In the genomic region with DNA sequence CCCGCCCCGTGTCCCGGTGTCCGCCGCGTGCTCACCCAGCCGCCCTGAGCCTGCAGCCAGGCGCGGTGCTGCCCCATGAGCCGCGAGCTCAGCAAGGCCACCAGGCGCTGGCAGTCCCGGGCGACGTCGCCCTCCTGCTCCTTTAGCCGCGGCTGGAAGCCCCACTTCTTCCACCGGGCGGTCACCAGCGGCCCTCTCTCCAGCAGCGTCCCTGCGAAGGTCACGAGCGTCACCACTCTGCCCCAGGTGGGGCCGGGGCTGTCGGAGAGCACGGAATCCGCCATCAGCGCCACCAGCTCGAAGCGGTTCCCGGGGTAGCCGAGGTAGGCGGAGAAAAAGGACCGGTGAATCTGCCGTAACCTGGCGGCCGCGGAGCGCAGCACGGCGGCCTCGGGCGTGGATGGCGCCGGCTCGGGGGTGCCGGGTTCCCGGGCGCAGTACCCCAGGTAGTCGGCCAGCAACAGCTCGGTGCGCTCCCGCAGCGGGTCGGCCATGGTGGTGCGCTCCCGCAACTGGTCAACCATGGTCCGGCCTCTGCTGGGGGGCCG, we compare ENCODE assay signal across 9 cellular contexts. TPM values are rescaled to one million over a fixed set of nuclear protein-coding genes. Genes with fewer than 3 reads are reported as not detected.
DNase-seq lines count a peak whose midpoint lies in the region; ATAC-seq and TF ChIP-seq lines count a peak whose summit lies in the region.
"Had no signal": no experiment of that assay in that cellular context is flagged by ENCODE, and none has a peak within 500 bp of the region (broad histone marks: within the 10 kb centered on the region; RNA-seq: fewer than 3 reads in every experiment).

No MANE protein-coding gene starts in this region.

- TF ChIP-seq POLR2A in stomach (IDR thresholded peaks at IDR 0.05) = no peak

- peak overlapping the region; percentile 74 for H3K4me3 Mint-ChIP-seq in T-helper 1 cell treated with Interleukin-12 subunit alpha and Interleukin-12 subunit beta and Interleukin-4 antibody, amounts not matched to agents 30 μg/mL and 1 μg/mL, for 36 hours

- no peak overlapping the region for H3K27ac ChIP-seq in brain microvascular endothelial cell
- H3K27ac ChIP-seq in stomach = peak overlapping the region; percentile 4 to 48 (median 39)

- ATAC-seq in GM18511 (IDR thresholded peaks at IDR 0.05; ENCODE audit: unreplicated experiment) = no peak

- H3K9me3 Mint-ChIP-seq in T-helper 1 cell treated with Interleukin-12 subunit alpha and Interleukin-12 subunit beta and Interleukin-4 antibody, amounts not matched to agents 30 μg/mL and 1 μg/mL, for 36 hours = no peaks in the 10 kb centered on the region

- peak; percentile 4 for TF ChIP-seq CTCF in GM13977 (IDR thresholded peaks at IDR 0.05; ENCODE audit: extremely low read depth, insufficient read depth, missing control alignments)
- peak; percentile 8 for TF ChIP-seq CTCF in brain microvascular endothelial cell (IDR thresholded peaks at IDR 0.05; ENCODE audit: low read depth, low read length, missing control alignments)
- peak in 1 of 7 experiments; percentile 13 for TF ChIP-seq CTCF in stomach (IDR thresholded peaks at IDR 0.05)

- peaks cover 13 to 26% (median 17%) of the 10 kb centered on the region in 4 donors for H3K4me1 ChIP-seq in stomach

- H3K27ac Mint-ChIP-seq in T-helper 1 cell treated with Interleukin-12 subunit alpha and Interleukin-12 subunit beta and Interleukin-4 antibody, amounts not matched to agents 30 μg/mL and 1 μg/mL, for 36 hours = no peak overlapping the region

- no peaks in the 10 kb centered on the region for H3K36me3 Mint-ChIP-seq in T-helper 1 cell treated with Interleukin-12 subunit alpha and Interleukin-12 subunit beta and Interleukin-4 antibody, amounts not matched to agents 30 μg/mL and 1 μg/mL, for 36 hours (ENCODE audit: low read depth)

- DNase-seq in GM13977 (ENCODE audit: low spot score) = peak; percentile 76
- DNase-seq in brain microvascular endothelial cell = no peak
- peak; percentile 34 to 59 for DNase-seq in lung microvascular endothelial cell (ENCODE audit: low read depth in 2 of 2)
- DNase-seq in stomach = peak; percentile 52
- no peak for DNase-seq in cerebellar cortex (ENCODE audit: low spot score)
- DNase-seq in NCI-H82 (lab: John Stamatoyannopoulos, UW) = no peak

- intact Hi-C loops in stomach (cut with DNase I; ENCODE audit: low total_unique reads) = no loop called here

- H3K36me3 ChIP-seq in brain microvascular endothelial cell (replicated peaks) (no peaks in the 10 kb centered on the region), stomach (no peaks in the 10 kb centered on the region)

- peaks cover 3% of the 10 kb centered on the region for H3K4me1 Mint-ChIP-seq in T-helper 1 cell treated with Interleukin-12 subunit alpha and Interleukin-12 subunit beta and Interleukin-4 antibody, amounts not matched to agents 30 μg/mL and 1 μg/mL, for 36 hours (ENCODE audit: low read depth)

- H3K27me3 Mint-ChIP-seq in T-helper 1 cell treated with Interleukin-12 subunit alpha and Interleukin-12 subunit beta and Interleukin-4 antibody, amounts not matched to agents 30 μg/mL and 1 μg/mL, for 36 hours (ENCODE audit: low read depth) = peaks cover 40% of the 10 kb centered on the region

- H3K4me3 ChIP-seq in brain microvascular endothelial cell (ENCODE audit: low read depth, low read length) (peak overlapping the region; percentile 49), stomach (peak overlapping the region; percentile 35 to 58 (median 46))

- no peaks in the 10 kb centered on the region for H3K9me3 ChIP-seq in stomach

- WGBS in stomach, 5 donors = 1 to 2% (median 2%) methylated on average over 27 to 61 of the region's 61 CpGs

- H3K27me3 ChIP-seq in brain microvascular endothelial cell (replicated peaks) (no peaks in the 10 kb centered on the region), stomach (peaks cover 0 to 35% (median 17%) of the 10 kb centered on the region in 3 donors)

- in situ Hi-C loops in GM13977 (cut with MboI; ENCODE audit: low pct_unique_long_range_greater_than_20kb, low sequenced_read_pairs, unreplicated experiment) (no loop called here), brain microvascular endothelial cell (cut with HindIII; ENCODE audit: low pct_ligation_motif_present, low sequenced_read_pairs) (no loop called here)

- no peak for TF ChIP-seq EP300 in stomach (IDR thresholded peaks at IDR 0.05)

RNA-seq across cellular contexts. Expression of gene BCL2L10, which starts 0.3 kb away (rescaled TPM):
- 0.65 and 2.0 TPM in 2 replicates for total RNA-seq in lung microvascular endothelial cell
- total RNA-seq in stomach = 1 to 10 TPM in 1 of 5 donors, under 1 TPM in 1, not detected in 3; 0.92 to 3.2 TPM
- polyA plus RNA-seq in stomach = 1 to 10 TPM in 2 of 3 donors, under 1 TPM in 1; 0.75 to 3.4 (median 1.4) TPM
- polyA plus RNA-seq: neural cell had no signal

Comparison
In these comparisons a context has a peak if more than half of its experiments do, and no peak if none do; other contexts are left out.
1. DNase-seq: peak in GM13977 (single experiment), lung microvascular endothelial cell (2 of 2) and stomach (single experiment); none in brain microvascular endothelial cell (single experiment), cerebellar cortex (single experiment) and NCI-H82 (single experiment).